In genomic region chr15:90603893-90604292, GRCh38 we compare ENCODE assay signal across 8 cellular contexts.
A peak's percentile ranks its signal among the peaks of the same experiment; 100 is the strongest.
DNase-seq lines count a peak whose midpoint lies in the region; ATAC-seq and TF ChIP-seq lines count a peak whose summit lies in the region.

No MANE protein-coding gene starts in this region.

- ATAC-seq in GM21786 (IDR thresholded peaks at IDR 0.05; ENCODE audit: unreplicated experiment), result no peak

- TF ChIP-seq CTCF in epithelial cell of esophagus (IDR thresholded peaks at IDR 0.05; ENCODE audit: insufficient read depth, low read depth, low read length, missing control alignments), result peak; percentile 40

- DNase-seq in NOMO-1 treated with DMSO at 0.1 percent for 48 hours (lab: John Stamatoyannopoulos, UW; ENCODE audit: unreplicated experiment) (peak; percentile 19), NOMO-1 treated with dmso at 0.1 percent for 144 hours (lab: John Stamatoyannopoulos, UW; ENCODE audit: unreplicated experiment) (no peak), epithelial cell of esophagus (ENCODE audit: low read depth) (peak; percentile 27), NCI-H146 treated with DMSO at 0.1 percent for 48 hours (lab: John Stamatoyannopoulos, UW; ENCODE audit: unreplicated experiment) (no peak), NK-92 (lab: John Stamatoyannopoulos, UW; ENCODE audit: unreplicated experiment) (no peak)
- peak; percentile 20 to 27 for DNase-seq in activated CD4-positive, alpha-beta T cell treated with anti-CD3 and anti-CD28 coated beads for 24 hours (ENCODE audit: low read depth in 2 of 2)
- DNase-seq in stimulated activated CD4-positive, alpha-beta T cell treated with anti-CD3 and anti-CD28 coated beads, Interleukin-2, amount 100 ng/mL, for 48 hours, result peak; percentile 30 to 35

- H3K4me3 ChIP-seq in epithelial cell of esophagus (ENCODE audit: low read length), result no peak overlapping the region

Comparison
In these comparisons a context has a peak if more than half of its experiments do, and no peak if none do; other contexts are left out.
1. DNase-seq: peak in NOMO-1 treated with DMSO at 0.1 percent for 48 hours (single experiment), activated CD4-positive, alpha-beta T cell treated with anti-CD3 and anti-CD28 coated beads for 24 hours (2 of 2), epithelial cell of esophagus (single experiment) and stimulated activated CD4-positive, alpha-beta T cell treated with anti-CD3 and anti-CD28 coated beads, Interleukin-2, amount 100 ng/mL, for 48 hours (2 of 2); none in NOMO-1 treated with dmso at 0.1 percent for 144 hours (single experiment), NCI-H146 treated with DMSO at 0.1 percent for 48 hours (single experiment) and NK-92 (single experiment).